In the genomic region with DNA sequence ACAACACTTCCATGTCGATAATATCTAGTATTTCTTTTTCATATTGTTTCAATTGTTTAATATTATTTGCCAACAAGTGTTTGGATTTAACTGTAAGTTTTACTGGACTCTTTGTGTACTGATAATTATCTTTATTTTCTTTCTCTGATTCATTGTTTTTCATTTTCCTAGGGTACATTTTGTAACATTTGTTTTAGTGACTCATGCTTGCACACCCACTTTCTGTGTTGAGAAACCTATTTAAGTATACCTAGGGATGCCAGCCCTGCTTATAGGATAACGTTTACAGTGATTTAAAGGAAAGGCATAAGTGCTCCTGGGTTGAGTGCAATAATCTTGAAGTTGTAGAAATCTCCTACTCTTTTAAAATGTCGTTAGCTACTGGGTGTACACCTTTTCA, we compare ENCODE assay signal across 19 cellular contexts.
DNase-seq lines count a peak whose midpoint lies in the region; ATAC-seq and FAIRE-seq lines count a peak whose summit lies in the region.
"Had no signal": no experiment of that assay in that cellular context is flagged by ENCODE, and none has a peak within 500 bp of the region (broad histone marks: within the 10 kb centered on the region; RNA-seq: fewer than 3 reads in every experiment).

No MANE protein-coding gene starts in this region.

- DNase-seq in DMS53 treated with DMSO at 0.1 percent for 48 hours (lab: John Stamatoyannopoulos, UW; ENCODE audit: unreplicated experiment) (peak; percentile 68), LHCN-M2 (ENCODE audit: low read depth) (peak; percentile 69), kidney glomerular epithelial cell (lab: John Stamatoyannopoulos, UW) (peak; percentile 4), COLO829 (ENCODE audit: low spot score) (no peak)
- no peak for DNase-seq in activated naive CD4-positive, alpha-beta T cell (lab: John Stamatoyannopoulos, UW)
- DNase-seq: activated CD4-positive, alpha-beta T cell treated with anti-CD3 and anti-CD28 coated beads, Interleukin-2, amount 50 U/mL, for 4 hours; activated naive CD4-positive, alpha-beta T cell treated with anti-CD3 and anti-CD28 coated beads, Interleukin-2, amount 10 ng/mL, durations not matched to agents 7 days and 5 days; COR-L47; GF-D8; glutamatergic neuron; NCI-H1105; NCI-H2171; NCI-H82; small intestine; stimulated activated CD8-positive, alpha-beta memory T cell treated with anti-CD3 and anti-CD28 coated beads, Interleukin-4, amount 100 ng/mL, for 48 hours had no signal

- FAIRE-seq in endometrium (lab: Jason Lieb, UNC): peak; percentile 81
- FAIRE-seq: GM12878, small intestine had no signal

- ATAC-seq in HG02610 (IDR thresholded peaks at IDR 0.05; ENCODE audit: unreplicated experiment): no peak
- ATAC-seq in GM18498 (IDR thresholded peaks at IDR 0.05; ENCODE audit: unreplicated experiment): no peak
- ATAC-seq: GM12878 had no signal

Comparison
In these comparisons a context has a peak if more than half of its experiments do, and no peak if none do; other contexts are left out.
1. DNase-seq: peak in DMS53 treated with DMSO at 0.1 percent for 48 hours (single experiment), LHCN-M2 (single experiment) and kidney glomerular epithelial cell (single experiment); none in COLO829 (single experiment) and activated naive CD4-positive, alpha-beta T cell (0 of 4).